ENCODE assay signal across 17 cellular contexts in the genomic region with DNA sequence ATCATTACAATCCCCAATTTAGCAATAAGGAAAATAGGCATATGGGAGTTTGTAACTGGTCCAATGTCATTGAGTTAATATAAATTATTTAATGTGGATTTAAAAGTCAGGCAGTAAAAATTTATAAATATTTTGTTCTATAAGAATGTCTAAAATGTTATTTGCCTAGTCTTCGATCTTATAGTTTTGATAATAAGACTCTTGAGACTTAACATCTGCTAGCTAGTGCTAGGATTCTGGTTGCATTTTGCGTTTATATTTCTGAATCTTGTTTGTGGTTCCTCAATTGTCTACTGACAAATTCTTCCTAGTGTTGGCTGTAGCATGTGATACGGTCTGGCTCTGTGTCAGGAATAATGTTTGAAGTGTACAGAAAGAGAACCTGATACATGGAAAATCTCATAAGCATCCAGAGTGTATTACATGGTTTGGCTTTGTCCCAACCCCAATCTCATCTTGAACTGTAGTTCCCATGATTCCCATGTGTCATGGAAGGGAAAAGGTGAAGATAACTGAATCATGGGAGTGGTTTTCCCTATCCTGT.
DNase-seq lines count a peak whose midpoint lies in the region; ATAC-seq and TF ChIP-seq lines count a peak whose summit lies in the region.
"Had no signal": no experiment of that assay in that cellular context is flagged by ENCODE, and none has a peak within 500 bp of the region (broad histone marks: within the 10 kb centered on the region; RNA-seq: fewer than 3 reads in every experiment).

No MANE protein-coding gene starts in this region.

- no peak overlapping the region for H3K9ac ChIP-seq in IMR-90 (ENCODE audit: low read depth, low read length)

- no peak overlapping the region; the same call in 2 of the 3 replicates for H2BK15ac ChIP-seq in IMR-90 (ENCODE audit: low read depth, low read length)

- peak overlapping the region; percentile 90 for H4K5ac ChIP-seq in IMR-90 (ENCODE audit: low read depth, low read length)

- POLR2A ChIA-PET in AG04450 (lab: Yijun Ruan, JAX), result interaction anchor here (0.8 to 1.0 kb wide), 2 partner anchors 22 to 78 kb away, joined by 3 read pairs; no protein-coding TSS in a partner anchor
- POLR2A ChIA-PET in IMR-90 (lab: Charles Lee; ENCODE audit: unreplicated experiment), result no interaction called here

- peak overlapping the region; percentile 40; the same call in 1 of the 2 replicates for H4K91ac ChIP-seq in IMR-90 (ENCODE audit: insufficient read depth, low read depth, low read length)

- no peak overlapping the region for H2AK9ac ChIP-seq in IMR-90 (replicated peaks; ENCODE audit: low read depth, low read length, poor library complexity)

- CTCF ChIA-PET in AG04450 (lab: Charles Lee) (interaction anchor here (0.5 kb wide), 1 partner anchor 17 kb away, joined by 3 read pairs; no protein-coding TSS in a partner anchor), IMR-90 (lab: Yijun Ruan, JAX) (no interaction called here)

- in situ Hi-C loops in IMR-90 (cut with MboI; ENCODE audit: low sequenced_read_pairs) (no loop called here), astrocyte of the cerebellum (cut with HindIII; ENCODE audit: low sequenced_read_pairs) (no loop called here), GM13977 (cut with MboI; ENCODE audit: low pct_unique_long_range_greater_than_20kb, low sequenced_read_pairs, unreplicated experiment) (no loop called here)

- peak overlapping the region; percentile 36; the same call in 1 of the 2 replicates for H2AK5ac ChIP-seq in IMR-90 (ENCODE audit: low read depth, low read length)

- TF ChIP-seq RAD21 in IMR-90 (IDR thresholded peaks at IDR 0.05; ENCODE audit: low read length), result no peak

- peak overlapping the region; percentile 86; the same call in 1 of the 2 replicates for H3K4ac ChIP-seq in IMR-90 (ENCODE audit: low read depth, low read length)

- peak overlapping the region; percentile 25; the same call in 1 of the 2 replicates for H3K23ac ChIP-seq in IMR-90 (ENCODE audit: low read depth, low read length)

- H2BK20ac ChIP-seq in IMR-90 (ENCODE audit: low read depth, low read length), result peak overlapping the region; percentile 92

- H3K4me2 ChIP-seq in IMR-90 (ENCODE audit: low read depth, low read length), result no peak overlapping the region

- H2BK120ac ChIP-seq in IMR-90 (ENCODE audit: low read depth, low read length), result peak overlapping the region; percentile 94

- ATAC-seq in IMR-90 (ENCODE audit: low read depth), result peak; percentile 70
- ATAC-seq in GM18519 (IDR thresholded peaks at IDR 0.05; ENCODE audit: low FRiP score, unreplicated experiment), result no peak

- H3K79me1 ChIP-seq in IMR-90 (ENCODE audit: low read depth in 1 of 2, low read length in 2 of 2), result no peaks in the 10 kb centered on the region

- BruUV-seq in IMR-90 (replicated peaks; lab: Mats Ljungman, UMichigan), result no TSS peak

- H2BK5ac ChIP-seq in IMR-90 (ENCODE audit: low read depth, low read length, poor library complexity, severe bottlenecking), result peak overlapping the region; percentile 79

- H4K20me1 ChIP-seq in IMR-90 (ENCODE audit: insufficient read depth, low read length), result no peaks in the 10 kb centered on the region

- no peak overlapping the region for H3K4me3 ChIP-seq in AG04450 (ENCODE audit: low read depth, low read length)
- no peak overlapping the region for H3K4me3 ChIP-seq in IMR-90 (ENCODE audit: insufficient read depth, low read depth, low read length)
- no peak overlapping the region for H3K4me3 ChIP-seq in astrocyte of the cerebellum (ENCODE audit: low read depth, low read length)
- H3K4me3 ChIP-seq: HAP-1 had no signal

- H3K27ac ChIP-seq in AG04450 (ENCODE audit: low read depth, low read length) (peak overlapping the region; percentile 73), IMR-90 (ENCODE audit: insufficient read depth, low read length) (peak overlapping the region; percentile 100; the same call in 1 of the 2 replicates)

- dilution Hi-C loops in IMR-90 (cut with HindIII; ENCODE audit: low sequenced_read_pairs, unreplicated experiment), result no loop called here

- peak overlapping the region; percentile 59; the same call in 1 of the 2 replicates for H3K14ac ChIP-seq in IMR-90 (replicated peaks; ENCODE audit: low read depth, low read length)

- H3K18ac ChIP-seq in IMR-90 (ENCODE audit: low read depth, low read length), result peak overlapping the region; percentile 90

- H3K36me3 ChIP-seq in IMR-90 (ENCODE audit: control insufficient read depth, insufficient read depth, low read length), result no peaks in the 10 kb centered on the region
- H3K36me3 ChIP-seq: BE2C, HAP-1 had no signal

- no peaks in the 10 kb centered on the region for H3K27me3 ChIP-seq in AG04450 (ENCODE audit: control insufficient read depth, insufficient read depth, low read length)
- H3K27me3 ChIP-seq in IMR-90 (ENCODE audit: control insufficient read depth, insufficient read depth, low read length), result no peaks in the 10 kb centered on the region
- H3K27me3 ChIP-seq: BE2C had no signal

- TF ChIP-seq CTCF in AG04450 (IDR thresholded peaks at IDR 0.05; ENCODE audit: low read depth, low read length) (no peak), IMR-90 (conservative IDR thresholded peaks at IDR 0.05; ENCODE audit: low read depth, low read length) (no peak), astrocyte of the cerebellum (IDR thresholded peaks at IDR 0.05; ENCODE audit: low read depth, low read length, missing control alignments) (no peak), GM13977 (IDR thresholded peaks at IDR 0.05; ENCODE audit: extremely low read depth, insufficient read depth, missing control alignments) (no peak)

- TF ChIP-seq POLR2A in IMR-90 (IDR thresholded peaks at IDR 0.05; ENCODE audit: low read depth, low read length), result no peak

- WGBS in IMR-90 (ENCODE audit: extremely low coverage in 2 of 2, insufficient read length in 1 of 2), 2 experiments, result no CpG with 5 or more reads among the region's 3 CpGs

- no peak overlapping the region for H2AFZ ChIP-seq in IMR-90 (replicated peaks; ENCODE audit: low read length, poor library complexity)

- no peaks in the 10 kb centered on the region for H3K9me1 ChIP-seq in IMR-90 (ENCODE audit: insufficient read depth, low read length)

- H3K56ac ChIP-seq in IMR-90 (ENCODE audit: extremely low read depth, insufficient read depth, low read length), result peak overlapping the region; percentile 52; the same call in 1 of the 2 replicates

- peak overlapping the region in 1 of 2 experiments; percentile 89; a peak in 3 of 4 replicates for H4K8ac ChIP-seq in IMR-90 (ENCODE audit: low read depth in 2 of 2, low read length in 2 of 2)

- peak; percentile 85 for DNase-seq in AG04450 (ENCODE audit: low read depth, low spot score)
- DNase-seq in IMR-90, result peak; percentile 81
- peak; percentile 13 for DNase-seq in astrocyte of the cerebellum (ENCODE audit: low read depth)
- peak; percentile 68 for DNase-seq in fibroblast of peridontal ligament (ENCODE audit: extremely low read depth)
- DNase-seq in superior temporal gyrus (ENCODE audit: extremely low spot score), result no peak
- DNase-seq in stimulated activated CD4-positive, alpha-beta T cell treated with anti-CD3 and anti-CD28 coated beads, Interleukin-1b, Interleukin-23, amount 100 ng/mL, for 48 hours, result no peak
- DNase-seq in GM13977 (ENCODE audit: low spot score), result no peak
- DNase-seq: BE2C; C1 segment of cervical spinal cord; CD4-positive, CD25-positive, alpha-beta regulatory T cell; CD8-positive, alpha-beta memory T cell; COR-L47; DMS 273 treated with DMSO at 0.1 percent for 48 hours; DMS53; GOT3 had no signal

- intact Hi-C loops in IMR-90 (cut with micrococcal nuclease), result loop anchor here (10.0 kb wide), 1 partner anchor 331 kb away; no protein-coding TSS in a partner anchor

- no peaks in the 10 kb centered on the region for H3K9me3 ChIP-seq in AG04450 (ENCODE audit: control insufficient read depth, insufficient read depth, low read length)
- no peaks in the 10 kb centered on the region for H3K9me3 ChIP-seq in IMR-90 (ENCODE audit: control insufficient read depth, insufficient read depth, low read length)
- H3K9me3 ChIP-seq: BE2C, HAP-1 had no signal

- H3K4me1 ChIP-seq in IMR-90 (ENCODE audit: control insufficient read depth, insufficient read depth, low read length), result peaks cover 11% of the 10 kb centered on the region
- H3K4me1 ChIP-seq: BE2C, HAP-1 had no signal

TF ChIP-seq in IMR-90, 13 proteins besides CTCF, POLR2A, EP300 and RAD21:
- TF ChIP-seq CEBPB (IDR thresholded peaks at IDR 0.05; ENCODE audit: low read depth, low read length) (no peak), NFE2L2 (IDR thresholded peaks at IDR 0.05; ENCODE audit: low read depth, low read length) (no peak), CHD1 (IDR thresholded peaks at IDR 0.05; ENCODE audit: low read depth, low read length) (no peak), RCOR1 (IDR thresholded peaks at IDR 0.05; ENCODE audit: insufficient replicate concordance, low read length) (no peak), BHLHE40 (IDR thresholded peaks at IDR 0.05; ENCODE audit: low read depth, low read length) (no peak), MAFK (IDR thresholded peaks at IDR 0.05; ENCODE audit: low read depth, low read length) (no peak), MXI1 (IDR thresholded peaks at IDR 0.05; ENCODE audit: borderline replicate concordance, low read depth, low read length) (no peak), RFX5 (IDR thresholded peaks at IDR 0.05; ENCODE audit: low read depth, low read length) (no peak), ELK1 (IDR thresholded peaks at IDR 0.05; ENCODE audit: borderline replicate concordance, low read depth, low read length) (no peak), USF2 (IDR thresholded peaks at IDR 0.05; ENCODE audit: low read depth, low read length) (no peak), SMC3 (IDR thresholded peaks at IDR 0.05; ENCODE audit: low read depth, low read length) (no peak), FOS (IDR thresholded peaks at IDR 0.05; ENCODE audit: low read depth, low read length) (no peak), MAZ (IDR thresholded peaks at IDR 0.05; ENCODE audit: borderline replicate concordance, low read depth, low read length) (no peak)
TF ChIP-seq in IMR-90: peak in this region for 0.

Comparison
In these comparisons a context has a peak if more than half of its experiments do, and no peak if none do; other contexts are left out.
1. DNase-seq: peak in AG04450 (single experiment), IMR-90 (single experiment), astrocyte of the cerebellum (single experiment) and fibroblast of peridontal ligament (single experiment); none in superior temporal gyrus (single experiment), stimulated activated CD4-positive, alpha-beta T cell treated with anti-CD3 and anti-CD28 coated beads, Interleukin-1b, Interleukin-23, amount 100 ng/mL, for 48 hours (single experiment) and GM13977 (single experiment).